ENCODE assay signal across 8 cellular contexts in the genomic region with DNA sequence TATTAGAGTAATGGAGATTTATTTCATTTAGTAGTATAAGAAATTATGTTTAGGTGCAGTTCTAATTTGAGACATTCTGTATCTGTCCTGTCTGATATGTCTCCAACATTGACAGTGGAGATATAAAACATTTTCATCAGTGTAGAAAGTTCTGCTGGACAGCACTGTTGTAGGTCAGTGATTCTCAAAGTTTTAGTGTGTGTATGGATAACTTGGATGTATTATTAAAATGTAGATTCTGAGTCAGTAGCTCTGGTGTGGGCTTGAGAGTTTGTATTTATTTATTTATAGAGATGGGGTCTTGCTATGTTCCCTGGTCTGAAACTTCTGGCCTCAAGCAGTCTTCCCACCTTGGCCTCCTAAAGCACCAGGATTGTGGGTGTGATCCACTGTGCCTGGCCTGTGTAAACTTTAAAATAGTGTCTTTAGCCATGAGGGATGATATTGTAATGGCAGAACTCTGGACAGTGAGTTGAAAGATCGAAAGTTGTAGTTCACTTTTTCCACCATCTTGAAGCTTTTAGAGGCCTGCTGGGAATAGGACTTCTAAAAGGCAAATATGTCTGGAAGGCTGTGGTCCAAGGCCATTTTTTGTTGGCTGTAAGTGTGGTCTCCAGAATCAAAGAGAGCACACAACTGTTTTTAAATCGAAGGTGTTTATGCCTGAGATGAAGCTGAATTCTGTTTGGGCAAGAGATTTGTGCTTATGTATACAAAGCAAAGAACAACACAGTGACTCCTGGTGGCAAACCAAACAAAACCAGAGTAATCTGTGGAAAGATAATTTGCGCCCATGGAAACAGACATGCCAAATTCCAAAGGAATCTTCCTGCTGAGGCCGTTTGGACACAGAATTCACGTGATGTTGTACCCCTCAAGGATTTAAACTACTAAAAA. TPM values are rescaled to one million over a fixed set of nuclear protein-coding genes. Genes with fewer than 3 reads are reported as not detected.
DNase-seq lines count a peak whose midpoint lies in the region; TF ChIP-seq lines count a peak whose summit lies in the region.

No MANE protein-coding gene starts in this region.

- H3K4me1 Mint-ChIP-seq in endothelial cell (ENCODE audit: unreplicated experiment) = peaks cover 9% of the 10 kb centered on the region

- H3K4me3 Mint-ChIP-seq in endothelial cell (ENCODE audit: unreplicated experiment) = peak overlapping the region; percentile 37

- TF ChIP-seq CTCF in endothelial cell (IDR thresholded peaks at IDR 0.05; ENCODE audit: unreplicated experiment) = no peak

- no peaks in the 10 kb centered on the region for H3K36me3 Mint-ChIP-seq in endothelial cell (ENCODE audit: low read depth, unreplicated experiment)

- H3K27ac Mint-ChIP-seq in endothelial cell (ENCODE audit: unreplicated experiment) = peak overlapping the region; percentile 82

- H3K27me3 Mint-ChIP-seq in endothelial cell (ENCODE audit: unreplicated experiment) = peaks cover 1% of the 10 kb centered on the region

- peaks cover 4% of the 10 kb centered on the region for H3K9me3 Mint-ChIP-seq in endothelial cell (ENCODE audit: unreplicated experiment)

- DNase-seq in NCI-H510A treated with DMSO at 0.1 percent for 48 hours (lab: John Stamatoyannopoulos, UW) = peak; percentile 4
- DNase-seq in NCI-H510A (lab: John Stamatoyannopoulos, UW) = no peak
- peak; percentile 37 for DNase-seq in NCI-H345 (lab: John Stamatoyannopoulos, UW)
- DNase-seq in endothelial cell (ENCODE audit: low spot score) = no peak
- DNase-seq in renal cortical epithelial cell (ENCODE audit: low read depth) = peak; percentile 52
- no peak for DNase-seq in activated CD4-positive, alpha-beta T cell treated with anti-CD3 and anti-CD28 coated beads for 1 hour
- DNase-seq in T1000 (lab: John Stamatoyannopoulos, UW) = no peak
- DNase-seq in NCI-H524 (lab: John Stamatoyannopoulos, UW) = no peak

RNA-seq across cellular contexts. Expression of gene UBAP1, which starts 12.4 kb away (rescaled TPM):
- 32.5 TPM for total RNA-seq in endothelial cell (ENCODE audit: unreplicated experiment)
- total RNA-seq in renal cortical epithelial cell = 48.6 and 83.0 TPM in 2 replicates

Comparison
In these comparisons a context has a peak if more than half of its experiments do, and no peak if none do; other contexts are left out.
1. DNase-seq: peak in NCI-H510A treated with DMSO at 0.1 percent for 48 hours (single experiment), NCI-H345 (single experiment) and renal cortical epithelial cell (single experiment); none in NCI-H510A (single experiment), endothelial cell (single experiment), activated CD4-positive, alpha-beta T cell treated with anti-CD3 and anti-CD28 coated beads for 1 hour (single experiment), T1000 (single experiment) and NCI-H524 (0 of 2).